ENCODE assay signal across 8 cellular contexts in the genomic region with DNA sequence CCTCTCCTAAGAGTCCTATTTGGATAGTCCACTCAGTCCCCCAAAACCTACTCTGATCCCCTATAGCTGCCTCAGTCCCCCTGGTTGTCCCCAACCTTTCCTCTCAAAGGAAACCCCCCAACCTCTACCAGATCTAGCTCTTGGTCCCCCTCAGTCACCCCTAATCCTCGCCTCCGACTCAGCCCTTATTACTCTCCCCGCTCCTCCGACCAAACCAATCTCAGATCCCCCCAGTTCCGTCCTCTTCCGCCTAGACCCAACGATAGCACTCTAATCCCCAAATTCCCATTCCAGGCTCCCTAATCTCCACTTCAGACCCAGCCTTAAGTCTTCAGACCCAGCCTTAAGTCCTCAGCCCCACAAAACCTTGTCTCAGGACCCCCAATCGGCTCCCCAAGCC. TPM values are rescaled to one million over a fixed set of nuclear protein-coding genes. Genes with fewer than 3 reads are reported as not detected.
A peak's percentile ranks its signal among the peaks of the same experiment; 100 is the strongest.
DNase-seq lines count a peak whose midpoint lies in the region; ATAC-seq and TF ChIP-seq lines count a peak whose summit lies in the region.

No MANE protein-coding gene starts in this region.

- H3K36me3 ChIP-seq in vagina = no peaks in the 10 kb centered on the region

- no peaks in the 10 kb centered on the region for H3K27me3 ChIP-seq in vagina

- no peak for ATAC-seq in memory B cell (ENCODE audit: low read depth)

- intact Hi-C loops in vagina (cut with DNase I) = no loop called here

- CTCF ChIA-PET in activated naive CD4-positive, alpha-beta T cell treated with anti-CD3 and anti-CD28 coated beads, Interleukin-2, amount 10 ng/mL, durations not matched to agents 7 days and 5 days (lab: Charles Lee) = no interaction called here

- H3K9me3 ChIP-seq in vagina = no peaks in the 10 kb centered on the region

- H3K4me3 Mint-ChIP-seq in activated naive CD4-positive, alpha-beta T cell treated with anti-CD3 and anti-CD28 coated beads, Interleukin-2, amount 10 ng/mL, durations not matched to agents 7 days and 5 days = peak overlapping the region; percentile 95
- peak overlapping the region; percentile 89 for H3K4me3 Mint-ChIP-seq in memory B cell

- H3K27ac Mint-ChIP-seq in activated naive CD4-positive, alpha-beta T cell treated with anti-CD3 and anti-CD28 coated beads, Interleukin-2, amount 10 ng/mL, durations not matched to agents 7 days and 5 days = peak overlapping the region; percentile 91
- peak overlapping the region; percentile 100 for H3K27ac Mint-ChIP-seq in memory B cell

- peaks cover 28% of the 10 kb centered on the region for H3K27me3 Mint-ChIP-seq in activated naive CD4-positive, alpha-beta T cell treated with anti-CD3 and anti-CD28 coated beads, Interleukin-2, amount 10 ng/mL, durations not matched to agents 7 days and 5 days
- H3K27me3 Mint-ChIP-seq in memory B cell = no peaks in the 10 kb centered on the region

- DNase-seq in activated naive CD4-positive, alpha-beta T cell treated with anti-CD3 and anti-CD28 coated beads, Interleukin-2, amount 10 ng/mL, durations not matched to agents 7 days and 5 days = no peak
- no peak for DNase-seq in activated naive CD4-positive, alpha-beta T cell treated with Interleukin-2 at 50 U/mL for 16 hours
- no peak for DNase-seq in caudate nucleus (lab: John Stamatoyannopoulos, UW)
- no peak for DNase-seq in memory B cell (ENCODE audit: low spot score in 2 of 2)
- DNase-seq in vagina (ENCODE audit: extremely low spot score in 2 of 2) = no peak
- no peak for DNase-seq in HT-29 (ENCODE audit: low spot score)
- DNase-seq in T1000 (lab: John Stamatoyannopoulos, UW) = no peak
- DNase-seq in NCI-H524 treated with DMSO at 0.1 percent for 48 hours (lab: John Stamatoyannopoulos, UW) = no peak

- H3K27ac ChIP-seq in caudate nucleus (ENCODE audit: low read depth, low read length) (peak overlapping the region; percentile 60), vagina (peak overlapping the region; percentile 95)

- H3K36me3 Mint-ChIP-seq in activated naive CD4-positive, alpha-beta T cell treated with anti-CD3 and anti-CD28 coated beads, Interleukin-2, amount 10 ng/mL, durations not matched to agents 7 days and 5 days = peaks cover 26% of the 10 kb centered on the region
- H3K36me3 Mint-ChIP-seq in memory B cell = no peaks in the 10 kb centered on the region

- H3K4me1 Mint-ChIP-seq in activated naive CD4-positive, alpha-beta T cell treated with anti-CD3 and anti-CD28 coated beads, Interleukin-2, amount 10 ng/mL, durations not matched to agents 7 days and 5 days = peaks cover 86% of the 10 kb centered on the region
- H3K4me1 Mint-ChIP-seq in memory B cell = peaks cover 64% of the 10 kb centered on the region

- peak overlapping the region; percentile 94 to 97 for H3K4me3 ChIP-seq in vagina

- peaks cover 49% of the 10 kb centered on the region for H3K4me1 ChIP-seq in vagina

- TF ChIP-seq CTCF in vagina (IDR thresholded peaks at IDR 0.05) = no peak

- TF ChIP-seq POLR2A in vagina (IDR thresholded peaks at IDR 0.05) = no peak

- H3K9me3 Mint-ChIP-seq in activated naive CD4-positive, alpha-beta T cell treated with anti-CD3 and anti-CD28 coated beads, Interleukin-2, amount 10 ng/mL, durations not matched to agents 7 days and 5 days = no peaks in the 10 kb centered on the region
- H3K9me3 Mint-ChIP-seq in memory B cell = no peaks in the 10 kb centered on the region

RNA-seq across cellular contexts. Expression of gene VPS37B, which starts 0.6 kb away (rescaled TPM):
- 34.9 TPM for total RNA-seq in vagina
- total RNA-seq in HT-29 (2014; rRNA removed; shearing (Covaris generic)) = 103 and 111 TPM in 2 replicates
